ENCODE assay signal across 10 cellular contexts in the genomic region with DNA sequence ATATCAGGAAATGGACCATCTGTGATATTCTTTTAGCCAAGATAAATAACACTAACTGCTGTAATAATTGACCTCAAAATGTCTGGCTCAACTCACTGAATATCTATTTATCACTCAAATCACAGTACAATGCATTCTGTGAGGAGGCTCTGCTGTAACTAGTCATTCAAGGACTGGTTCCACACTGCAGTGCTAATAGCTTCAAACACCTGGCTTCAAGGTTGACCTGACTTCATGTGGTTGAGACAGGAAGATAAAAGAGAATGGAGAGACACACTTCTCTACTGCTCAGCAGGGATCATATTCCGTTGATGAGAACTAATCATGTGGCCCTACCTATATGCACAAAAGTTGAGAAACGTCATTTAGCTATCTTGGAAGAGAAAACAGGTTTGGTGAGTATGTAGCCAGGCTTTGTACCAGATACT. TPM values are rescaled to one million over a fixed set of nuclear protein-coding genes. Genes with fewer than 3 reads are reported as not detected.
DNase-seq lines count a peak whose midpoint lies in the region; ATAC-seq, FAIRE-seq and TF ChIP-seq lines count a peak whose summit lies in the region.
"Had no signal": no experiment of that assay in that cellular context is flagged by ENCODE, and none has a peak within 500 bp of the region (broad histone marks: within the 10 kb centered on the region; RNA-seq: fewer than 3 reads in every experiment).

No MANE protein-coding gene starts in this region.

- peak; percentile 40 for ATAC-seq in GM18858 (IDR thresholded peaks at IDR 0.05; ENCODE audit: unreplicated experiment)
- ATAC-seq in HG02943 (IDR thresholded peaks at IDR 0.05; ENCODE audit: low read depth, unreplicated experiment): peak; percentile 32
- ATAC-seq: left ventricle myocardium superior had no signal

- H3K9ac ChIP-seq in OCI-LY3 (ENCODE audit: low read length) (no peak overlapping the region), neuronal stem cell (ENCODE audit: low read depth, low read length, poor library complexity) (no peak overlapping the region), kidney (ENCODE audit: low read length in 2 of 2) (no peak overlapping the region)

- no peak overlapping the region for H3K14ac ChIP-seq in neuronal stem cell (ENCODE audit: low read length)

- H3K27ac ChIP-seq in OCI-LY3 (ENCODE audit: low read length): no peak overlapping the region
- no peak overlapping the region for H3K27ac ChIP-seq in neuronal stem cell (replicated peaks; ENCODE audit: low read length)
- no peak overlapping the region for H3K27ac ChIP-seq in kidney (ENCODE audit: low read depth in 2 of 2, low read length in 2 of 2)

- TF ChIP-seq CTCF in OCI-LY3 (IDR thresholded peaks at IDR 0.05; ENCODE audit: low read depth, low read length) (no peak), kidney (IDR thresholded peaks at IDR 0.05; ENCODE audit: borderline replicate concordance, extremely low read depth, insufficient read depth) (no peak), GM13977 (IDR thresholded peaks at IDR 0.05; ENCODE audit: extremely low read depth, insufficient read depth, missing control alignments) (no peak)

- H3K23ac ChIP-seq in neuronal stem cell (ENCODE audit: low read depth, low read length, poor library complexity): no peak overlapping the region

- no peaks in the 10 kb centered on the region for H4K20me1 ChIP-seq in OCI-LY3 (ENCODE audit: insufficient read depth, low read length)

- H2AFZ ChIP-seq in OCI-LY3 (ENCODE audit: low read depth, low read length): 0 out of 2 replicates have a peak overlapping the region, but pooled peaks have one; percentile 11
- peak overlapping the region; percentile 1 for H2AFZ ChIP-seq in neuronal stem cell (ENCODE audit: low read length)

- in situ Hi-C loops in GM13977 (cut with MboI; ENCODE audit: low pct_unique_long_range_greater_than_20kb, low sequenced_read_pairs, unreplicated experiment): no loop called here

- H2BK12ac ChIP-seq in neuronal stem cell (ENCODE audit: low read length): no peak overlapping the region

- H3K9me3 ChIP-seq in OCI-LY3 (ENCODE audit: insufficient read depth, low read length) (no peaks in the 10 kb centered on the region), neuronal stem cell (replicated peaks in 1 of 2; ENCODE audit: control insufficient read depth in 2 of 2, insufficient read depth in 1 of 2, low read depth in 1 of 2, low read length in 2 of 2) (no peaks in the 10 kb centered on the region), kidney (ENCODE audit: control insufficient read depth in 1 of 2, low read length in 2 of 2) (no peaks in the 10 kb centered on the region)

- H3K79me1 ChIP-seq in neuronal stem cell (ENCODE audit: low read depth, low read length): no peaks in the 10 kb centered on the region

- H2AK5ac ChIP-seq in neuronal stem cell (ENCODE audit: low read depth, low read length): no peak overlapping the region

- no peaks in the 10 kb centered on the region for H3K79me2 ChIP-seq in OCI-LY3 (ENCODE audit: low read length)

- no peak overlapping the region for H2BK5ac ChIP-seq in neuronal stem cell (ENCODE audit: low read length)

- no peak for DNase-seq in neuronal stem cell (ENCODE audit: low spot score)
- DNase-seq in kidney: no peak
- DNase-seq in NCI-H526 treated with DMSO at 0.1 percent for 48 hours (lab: John Stamatoyannopoulos, UW): no peak
- no peak for DNase-seq in mesenteric fat pad (ENCODE audit: low spot score)
- no peak for DNase-seq in GM13977 (ENCODE audit: low spot score)
- DNase-seq: left ventricle myocardium superior had no signal

- H3K4me2 ChIP-seq in OCI-LY3 (ENCODE audit: low read length) (no peak overlapping the region), neuronal stem cell (ENCODE audit: insufficient read depth, low read length, poor library complexity, severe bottlenecking) (no peak overlapping the region)

- FAIRE-seq in kidney (lab: Jason Lieb, UNC): no peak
- FAIRE-seq: RCC 7860 had no signal

- H4K8ac ChIP-seq in neuronal stem cell (ENCODE audit: low read depth, low read length): no peak overlapping the region

- intact Hi-C loops in kidney (cut with DNase I): no loop called here

- H2BK15ac ChIP-seq in neuronal stem cell (ENCODE audit: low read length): no peak overlapping the region

- no peak overlapping the region for H2BK120ac ChIP-seq in neuronal stem cell (ENCODE audit: low read depth, low read length)

- no CpG with 5 or more reads among the region's 2 CpGs for WGBS in neuronal stem cell (ENCODE audit: extremely low coverage in 2 of 2, insufficient read length in 2 of 2, insufficient replicate concordance in 1 of 2), 2 donors

- H3K36me3 ChIP-seq in OCI-LY3 (replicated peaks; ENCODE audit: low read depth, low read length): no peaks in the 10 kb centered on the region
- peaks cover 0 to 2% of the 10 kb centered on the region in 2 donors for H3K36me3 ChIP-seq in neuronal stem cell (replicated peaks in 1 of 2; ENCODE audit: control insufficient read depth in 2 of 2, insufficient read depth in 2 of 2, low read length in 2 of 2)
- H3K36me3 ChIP-seq in kidney (ENCODE audit: control insufficient read depth in 1 of 2, insufficient read depth in 2 of 2, low read length in 2 of 2): no peaks in the 10 kb centered on the region

- no peak overlapping the region for H3K18ac ChIP-seq in neuronal stem cell (ENCODE audit: low read length)

- no peak overlapping the region for H4K91ac ChIP-seq in neuronal stem cell (ENCODE audit: low read depth, low read length, poor library complexity)

- H3K4me3 ChIP-seq in OCI-LY3 (ENCODE audit: low read length) (no peak overlapping the region), neuronal stem cell (ENCODE audit: low read length in 2 of 2) (no peak overlapping the region), kidney (ENCODE audit: low read length in 2 of 2) (no peak overlapping the region)

- H3K4me1 ChIP-seq in OCI-LY3 (ENCODE audit: low read length) (peaks cover 29% of the 10 kb centered on the region), neuronal stem cell (ENCODE audit: control insufficient read depth in 2 of 2, insufficient read depth in 1 of 2, low read depth in 1 of 2, low read length in 2 of 2) (peaks cover 6 to 19% of the 10 kb centered on the region in 2 donors), kidney (ENCODE audit: control insufficient read depth in 1 of 2, insufficient read depth in 1 of 2, low read depth in 1 of 2, low read length in 2 of 2) (peaks cover 5 to 11% of the 10 kb centered on the region in 2 donors)

- H3K27me3 ChIP-seq in OCI-LY3 (ENCODE audit: low read depth, low read length) (no peaks in the 10 kb centered on the region), neuronal stem cell (ENCODE audit: control insufficient read depth in 3 of 3, insufficient read depth in 3 of 3, low read depth in 1 of 3, low read length in 3 of 3) (peaks cover 0 to 23% (median 5%) of the 10 kb centered on the region in 3 experiments)

- H3K4ac ChIP-seq in neuronal stem cell (ENCODE audit: low read length): no peak overlapping the region

RNA-seq across cellular contexts. Expression of gene RHOBTB3, which starts 3.4 kb away (rescaled TPM):
- polyA plus RNA-seq in neuronal stem cell (2013, experiment 1 of 2): 6.3 TPM
- polyA plus RNA-seq in neuronal stem cell (2013, experiment 2 of 2): 7.3 TPM
- total RNA-seq in kidney (54.5 TPM), mesenteric fat pad (160 TPM)
- 22.5 TPM for polyA plus RNA-seq in kidney (ENCODE audit: insufficient read depth, low read depth, low replicate concordance)

RNA-seq across cellular contexts. Expression of gene SPATA9, which starts 45.0 kb away (rescaled TPM):
- 0.11 TPM for polyA plus RNA-seq in neuronal stem cell (2013, experiment 1 of 2)
- 0.06 TPM for polyA plus RNA-seq in neuronal stem cell (2013, experiment 2 of 2)
- total RNA-seq in kidney (1.0 TPM), mesenteric fat pad (3.5 TPM)
- 1.1 TPM for polyA plus RNA-seq in kidney (ENCODE audit: insufficient read depth, low read depth, low replicate concordance)
- total RNA-seq: left ventricle myocardium superior had no signal
